In genomic region chr17:28268610-28269313, GRCh38 we compare ENCODE assay signal across 2 cellular contexts.
TF ChIP-seq lines count a peak whose summit lies in the region.

No MANE protein-coding gene starts in this region.

TF ChIP-seq in HepG2, 621 proteins besides CTCF, POLR2A, EP300 and RAD21:
- TF ChIP-seq ZNF605 (CRISPR knock-in tag; IDR thresholded peaks at IDR 0.05) (no peak), KLF12 (CRISPR knock-in tag; IDR thresholded peaks at IDR 0.05; ENCODE audit: borderline replicate concordance) (no peak), MAFK (conservative IDR thresholded peaks at IDR 0.05 in 1 of 2, IDR thresholded peaks at IDR 0.05 in 1 of 2; ENCODE audit: low read length in 2 of 2) (peak; percentile 73 to 90), HMGA1 (CRISPR knock-in tag; conservative IDR thresholded peaks at IDR 0.05) (no peak), ZBTB1 (CRISPR knock-in tag; IDR thresholded peaks at IDR 0.05; ENCODE audit: borderline replicate concordance) (no peak), MAFF (IDR thresholded peaks at IDR 0.05; ENCODE audit: low read depth, low read length) (peak; percentile 90), NR3C1 (CRISPR knock-in tag; IDR thresholded peaks at IDR 0.05) (no peak), ZNF264 (CRISPR knock-in tag; IDR thresholded peaks at IDR 0.05) (no peak), SMC3 (IDR thresholded peaks at IDR 0.05; ENCODE audit: low read length) (no peak), KLF15 (CRISPR knock-in tag; IDR thresholded peaks at IDR 0.05; ENCODE audit: borderline replicate concordance) (no peak), ZFP37 (CRISPR knock-in tag; IDR thresholded peaks at IDR 0.05; ENCODE audit: borderline replicate concordance) (no peak)
- TF ChIP-seq, protein P1, sequence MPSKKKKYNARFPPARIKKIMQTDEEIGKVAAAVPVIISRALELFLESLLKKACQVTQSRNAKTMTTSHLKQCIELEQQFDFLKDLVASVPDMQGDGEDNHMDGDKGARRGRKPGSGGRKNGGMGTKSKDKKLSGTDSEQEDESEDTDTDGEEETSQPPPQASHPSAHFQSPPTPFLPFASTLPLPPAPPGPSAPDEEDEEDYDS (CRISPR knock-in tag; IDR thresholded peaks at IDR 0.05), result no peak

TF ChIP-seq in K562, 482 proteins besides CTCF, POLR2A, EP300 and RAD21:
- TF ChIP-seq C11orf30 (IDR thresholded peaks at IDR 0.05; ENCODE audit: low read depth), result peak; percentile 88
- TF ChIP-seq BCLAF1 (IDR thresholded peaks at IDR 0.05; ENCODE audit: borderline replicate concordance in 1 of 2, control insufficient read depth in 1 of 2, low read depth in 2 of 2, low read length in 1 of 2), result no peak
- peak; percentile 83 for TF ChIP-seq MAFG (tag; conservative IDR thresholded peaks at IDR 0.05)
- TF ChIP-seq ATF3 (IDR thresholded peaks at IDR 0.05), result no peak
- no peak for TF ChIP-seq ATF3 (CRISPR knock-in tag; conservative IDR thresholded peaks at IDR 0.05)
- TF ChIP-seq DDX20 (tag; IDR thresholded peaks at IDR 0.05; ENCODE audit: low read depth), result no peak
- no peak for TF ChIP-seq KLF1 (tag; IDR thresholded peaks at IDR 0.05)
- TF ChIP-seq, protein P2, sequence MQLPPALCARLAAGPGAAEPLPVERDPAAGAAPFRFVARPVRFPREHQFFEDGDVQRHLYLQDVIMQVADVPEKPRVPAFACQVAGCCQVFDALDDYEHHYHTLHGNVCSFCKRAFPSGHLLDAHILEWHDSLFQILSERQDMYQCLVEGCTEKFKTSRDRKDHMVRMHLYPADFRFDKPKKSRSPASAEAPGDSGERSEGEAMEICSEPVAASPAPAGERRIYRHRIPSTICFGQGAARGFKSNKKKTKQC (CRISPR knock-in tag; IDR thresholded peaks at IDR 0.05), result no peak
- TF ChIP-seq FIP1L1 (IDR thresholded peaks at IDR 0.05; ENCODE audit: low read depth, low read length, poor library complexity, severe bottlenecking), result no peak
- TF ChIP-seq PCBP1 (IDR thresholded peaks at IDR 0.05; ENCODE audit: low read depth, low read length, poor library complexity, severe bottlenecking), result no peak
- TF ChIP-seq MAFF (IDR thresholded peaks at IDR 0.05; ENCODE audit: low read length), result peak; percentile 88
- TF ChIP-seq MAFK (IDR thresholded peaks at IDR 0.05; ENCODE audit: low read length), result peak; percentile 77
- TF ChIP-seq ZNF316 (IDR thresholded peaks at IDR 0.05), result peak; percentile 96
- TF ChIP-seq E2F3 (CRISPR knock-in tag; IDR thresholded peaks at IDR 0.05), result no peak
- peak; percentile 27; the same call in 1 of the 2 replicates for TF ChIP-seq NFE2 (IDR thresholded peaks at IDR 0.05; ENCODE audit: low read depth)
